In the genomic region with DNA sequence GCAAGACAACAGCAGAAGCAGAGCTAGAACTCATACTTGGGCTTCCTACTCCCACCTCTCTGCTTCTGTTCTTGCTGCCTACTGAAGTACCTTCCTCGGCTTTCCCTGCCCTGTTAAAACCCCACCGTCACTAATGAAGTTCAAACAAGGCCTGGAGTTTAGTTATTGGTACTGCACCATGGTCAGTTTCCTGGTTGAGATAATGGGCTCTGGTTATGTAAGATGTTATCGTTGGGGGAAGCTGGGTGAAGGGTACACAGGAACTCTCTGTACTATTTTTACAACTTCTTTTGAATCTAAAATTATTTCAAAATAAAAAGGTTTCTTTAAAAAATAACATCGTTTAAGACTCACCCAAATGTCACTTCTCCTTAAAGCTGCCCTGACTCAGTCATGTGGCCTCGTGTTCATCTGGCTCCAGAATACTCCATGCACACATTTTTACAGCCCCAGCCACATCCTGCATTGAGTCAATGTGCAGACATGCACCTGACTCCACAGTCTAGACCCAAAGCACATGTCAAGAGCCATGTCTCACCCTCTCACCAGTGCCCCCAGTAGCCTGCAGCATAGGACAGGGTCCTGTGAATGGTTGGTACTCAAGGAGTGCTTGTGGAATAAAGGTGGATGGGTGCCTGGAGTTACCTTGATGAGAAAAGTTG, we compare ENCODE assay signal across 19 cellular contexts. TPM values are rescaled to one million over a fixed set of nuclear protein-coding genes. Genes with fewer than 3 reads are reported as not detected.
A peak's percentile ranks its signal among the peaks of the same experiment; 100 is the strongest.
DNase-seq lines count a peak whose midpoint lies in the region; ATAC-seq and TF ChIP-seq lines count a peak whose summit lies in the region.
"Had no signal": no experiment of that assay in that cellular context is flagged by ENCODE, and none has a peak within 500 bp of the region (broad histone marks: within the 10 kb centered on the region; RNA-seq: fewer than 3 reads in every experiment).

No MANE protein-coding gene starts in this region.

- H2AK5ac ChIP-seq in IMR-90 (ENCODE audit: low read depth, low read length) = no peak overlapping the region

- no peak overlapping the region for H3K4ac ChIP-seq in IMR-90 (ENCODE audit: low read depth, low read length)

- no peak overlapping the region for H2BK120ac ChIP-seq in IMR-90 (ENCODE audit: low read depth, low read length)

- H3K14ac ChIP-seq in IMR-90 (replicated peaks; ENCODE audit: low read depth, low read length) = no peak overlapping the region

- BruUV-seq in IMR-90 (replicated peaks; lab: Mats Ljungman, UMichigan) = no TSS peak

- in situ Hi-C loops in IMR-90 (cut with MboI; ENCODE audit: low sequenced_read_pairs) = no loop called here

- no peaks in the 10 kb centered on the region for H3K79me1 ChIP-seq in IMR-90 (ENCODE audit: low read depth in 1 of 2, low read length in 2 of 2)

- no peak for TF ChIP-seq CTCF in activated CD8-positive, alpha-beta T cell treated with anti-CD3 and anti-CD28 coated beads for 36 hours (IDR thresholded peaks at IDR 0.05)
- no peak for TF ChIP-seq CTCF in IMR-90 (conservative IDR thresholded peaks at IDR 0.05; ENCODE audit: low read depth, low read length)

- dilution Hi-C loops in IMR-90 (cut with HindIII; ENCODE audit: low sequenced_read_pairs, unreplicated experiment) = no loop called here

- intact Hi-C loops in activated CD8-positive, alpha-beta T cell treated with anti-CD3 and anti-CD28 coated beads for 36 hours (cut with micrococcal nuclease) = no loop called here
- intact Hi-C loops in IMR-90 (cut with micrococcal nuclease) = no loop called here

- H3K9me3 ChIP-seq in IMR-90 (ENCODE audit: control insufficient read depth, insufficient read depth, low read length) (peaks cover 5% of the 10 kb centered on the region; the same call in 1 of the 2 replicates), T-helper 17 cell (ENCODE audit: control insufficient read depth, low read length, poor library complexity, severe bottlenecking) (no peaks in the 10 kb centered on the region)

- no peak overlapping the region for H3K23ac ChIP-seq in IMR-90 (ENCODE audit: low read depth, low read length)

- H3K36me3 Mint-ChIP-seq in activated CD8-positive, alpha-beta T cell treated with anti-CD3 and anti-CD28 coated beads, Interleukin-2, amount 10 ng/mL, durations not matched to agents 7 days and 5 days (ENCODE audit: low read depth) = no peaks in the 10 kb centered on the region
- no peaks in the 10 kb centered on the region for H3K36me3 Mint-ChIP-seq in activated CD8-positive, alpha-beta T cell treated with anti-CD3 and anti-CD28 coated beads for 36 hours (ENCODE audit: low read depth)
- peaks cover 0 to 3% of the 10 kb centered on the region in 2 donors for H3K36me3 Mint-ChIP-seq in stimulated activated naive B cell treated with anti-CD40 and anti-IgM and Interleukin-4, amounts not matched to agents 10 μg/mL and 1 μg/mL and 100 μg/mL, for 72 hours
- H3K36me3 Mint-ChIP-seq in T-helper 17 cell (ENCODE audit: low read depth) = no peaks in the 10 kb centered on the region
- H3K36me3 Mint-ChIP-seq: CD4-positive, CD25-positive, alpha-beta regulatory T cell had no signal

- peaks cover 24% of the 10 kb centered on the region for H3K4me1 Mint-ChIP-seq in activated CD8-positive, alpha-beta T cell treated with anti-CD3 and anti-CD28 coated beads, Interleukin-2, amount 10 ng/mL, durations not matched to agents 7 days and 5 days (ENCODE audit: low read depth)
- H3K4me1 Mint-ChIP-seq in activated CD8-positive, alpha-beta T cell treated with anti-CD3 and anti-CD28 coated beads for 36 hours (ENCODE audit: low read depth) = no peaks in the 10 kb centered on the region
- peaks cover 1 to 7% of the 10 kb centered on the region in 2 donors for H3K4me1 Mint-ChIP-seq in stimulated activated naive B cell treated with anti-CD40 and anti-IgM and Interleukin-4, amounts not matched to agents 10 μg/mL and 1 μg/mL and 100 μg/mL, for 72 hours
- H3K4me1 Mint-ChIP-seq in T-helper 17 cell = no peaks in the 10 kb centered on the region
- H3K4me1 Mint-ChIP-seq: CD4-positive, CD25-positive, alpha-beta regulatory T cell had no signal

- peak overlapping the region; percentile 47 for H2AK9ac ChIP-seq in IMR-90 (replicated peaks; ENCODE audit: low read depth, low read length, poor library complexity)

- H3K56ac ChIP-seq in IMR-90 (ENCODE audit: extremely low read depth, insufficient read depth, low read length) = no peak overlapping the region

- H2BK5ac ChIP-seq in IMR-90 (ENCODE audit: low read depth, low read length, poor library complexity, severe bottlenecking) = no peak overlapping the region

- no peak overlapping the region for H2BK20ac ChIP-seq in IMR-90 (ENCODE audit: low read depth, low read length)

- no peaks in the 10 kb centered on the region; the same call in 1 of the 2 replicates for H3K9me1 ChIP-seq in IMR-90 (ENCODE audit: insufficient read depth, low read length)

- H4K5ac ChIP-seq in IMR-90 (ENCODE audit: low read depth, low read length) = no peak overlapping the region

- DNase-seq in activated CD8-positive, alpha-beta T cell treated with anti-CD3 and anti-CD28 coated beads, Interleukin-2, amount 10 ng/mL, durations not matched to agents 7 days and 5 days = peak; percentile 33
- no peak for DNase-seq in activated CD8-positive, alpha-beta T cell treated with anti-CD3 and anti-CD28 coated beads for 36 hours
- DNase-seq in IMR-90 (no peak), RPMI7951 (ENCODE audit: low read depth) (peak; percentile 55), T-helper 17 cell (no peak), T-helper 1 cell (no peak)
- no peak for DNase-seq in stimulated activated naive B cell treated with anti-CD40 and anti-IgM and Interleukin-4, amounts not matched to agents 10 μg/mL and 1 μg/mL and 100 μg/mL, for 72 hours
- DNase-seq: 8988T, COR-L47, HFFc6, Kasumi-1, NCI-H1105 treated with DMSO at 0.1 percent for 48 hours, NCI-H187, NCI-H226, NCI-H524 had no signal

- no peak overlapping the region for H3K4me3 Mint-ChIP-seq in activated CD8-positive, alpha-beta T cell treated with anti-CD3 and anti-CD28 coated beads, Interleukin-2, amount 10 ng/mL, durations not matched to agents 7 days and 5 days
- no peak overlapping the region for H3K4me3 Mint-ChIP-seq in activated CD8-positive, alpha-beta T cell treated with anti-CD3 and anti-CD28 coated beads for 36 hours
- no peak overlapping the region for H3K4me3 Mint-ChIP-seq in stimulated activated naive B cell treated with anti-CD40 and anti-IgM and Interleukin-4, amounts not matched to agents 10 μg/mL and 1 μg/mL and 100 μg/mL, for 72 hours
- no peak overlapping the region for H3K4me3 Mint-ChIP-seq in T-helper 17 cell
- H3K4me3 Mint-ChIP-seq: CD4-positive, CD25-positive, alpha-beta regulatory T cell; HFFc6 had no signal

- H3K27ac Mint-ChIP-seq in activated CD8-positive, alpha-beta T cell treated with anti-CD3 and anti-CD28 coated beads, Interleukin-2, amount 10 ng/mL, durations not matched to agents 7 days and 5 days = no peak overlapping the region
- H3K27ac Mint-ChIP-seq in activated CD8-positive, alpha-beta T cell treated with anti-CD3 and anti-CD28 coated beads for 36 hours = no peak overlapping the region
- no peak overlapping the region for H3K27ac Mint-ChIP-seq in stimulated activated naive B cell treated with anti-CD40 and anti-IgM and Interleukin-4, amounts not matched to agents 10 μg/mL and 1 μg/mL and 100 μg/mL, for 72 hours
- H3K27ac Mint-ChIP-seq in T-helper 17 cell = no peak overlapping the region
- H3K27ac Mint-ChIP-seq: CD4-positive, CD25-positive, alpha-beta regulatory T cell; HFFc6 had no signal

- CTCF ChIA-PET in activated CD8-positive, alpha-beta T cell treated with anti-CD3 and anti-CD28 coated beads, Interleukin-2, amount 10 ng/mL, durations not matched to agents 7 days and 5 days (lab: Charles Lee) = interaction anchor here (0.8 kb wide), 1 partner anchor 614 kb away, joined by 4 read pairs; no protein-coding TSS in a partner anchor
- CTCF ChIA-PET in activated CD8-positive, alpha-beta T cell treated with anti-CD3 and anti-CD28 coated beads for 36 hours (lab: Charles Lee) = interaction anchor here (1.8 kb wide), 1 partner anchor 64 kb away, joined by 4 read pairs; no protein-coding TSS in a partner anchor
- CTCF ChIA-PET in IMR-90 (lab: Yijun Ruan, JAX) = no interaction called here

- POLR2A ChIA-PET in activated CD8-positive, alpha-beta T cell treated with anti-CD3 and anti-CD28 coated beads, Interleukin-2, amount 10 ng/mL, durations not matched to agents 7 days and 5 days (lab: Charles Lee) = no interaction called here
- POLR2A ChIA-PET in activated CD8-positive, alpha-beta T cell treated with anti-CD3 and anti-CD28 coated beads for 36 hours (lab: Charles Lee) = no interaction called here
- POLR2A ChIA-PET in IMR-90 (lab: Charles Lee; ENCODE audit: unreplicated experiment) = no interaction called here

- no peak overlapping the region for H3K27ac ChIP-seq in IMR-90 (ENCODE audit: insufficient read depth, low read length)

- H3K9me3 Mint-ChIP-seq in activated CD8-positive, alpha-beta T cell treated with anti-CD3 and anti-CD28 coated beads, Interleukin-2, amount 10 ng/mL, durations not matched to agents 7 days and 5 days (ENCODE audit: insufficient read depth) = no peaks in the 10 kb centered on the region
- H3K9me3 Mint-ChIP-seq in activated CD8-positive, alpha-beta T cell treated with anti-CD3 and anti-CD28 coated beads for 36 hours = no peaks in the 10 kb centered on the region
- peaks cover 0 to 1% of the 10 kb centered on the region in 2 donors for H3K9me3 Mint-ChIP-seq in stimulated activated naive B cell treated with anti-CD40 and anti-IgM and Interleukin-4, amounts not matched to agents 10 μg/mL and 1 μg/mL and 100 μg/mL, for 72 hours
- H3K9me3 Mint-ChIP-seq: CD4-positive, CD25-positive, alpha-beta regulatory T cell had no signal

- no peaks in the 10 kb centered on the region for H3K27me3 Mint-ChIP-seq in activated CD8-positive, alpha-beta T cell treated with anti-CD3 and anti-CD28 coated beads, Interleukin-2, amount 10 ng/mL, durations not matched to agents 7 days and 5 days (ENCODE audit: low read depth)
- no peaks in the 10 kb centered on the region for H3K27me3 Mint-ChIP-seq in activated CD8-positive, alpha-beta T cell treated with anti-CD3 and anti-CD28 coated beads for 36 hours
- no peaks in the 10 kb centered on the region for H3K27me3 Mint-ChIP-seq in stimulated activated naive B cell treated with anti-CD40 and anti-IgM and Interleukin-4, amounts not matched to agents 10 μg/mL and 1 μg/mL and 100 μg/mL, for 72 hours
- peaks cover 5% of the 10 kb centered on the region for H3K27me3 Mint-ChIP-seq in T-helper 17 cell
- H3K27me3 Mint-ChIP-seq: CD4-positive, CD25-positive, alpha-beta regulatory T cell had no signal

- no peak overlapping the region for H2BK15ac ChIP-seq in IMR-90 (ENCODE audit: low read depth, low read length)

- ATAC-seq in activated CD8-positive, alpha-beta T cell treated with anti-CD3 and anti-CD28 coated beads, Interleukin-2, amount 10 ng/mL, durations not matched to agents 7 days and 5 days = peak; percentile 43
- ATAC-seq in activated CD8-positive, alpha-beta T cell treated with anti-CD3 and anti-CD28 coated beads for 36 hours = no peak
- no peak for ATAC-seq in IMR-90 (ENCODE audit: low read depth)
- peak; percentile 28 to 37 for ATAC-seq in stimulated activated naive B cell treated with anti-CD40 and anti-IgM and Interleukin-4, amounts not matched to agents 10 μg/mL and 1 μg/mL and 100 μg/mL, for 72 hours (replicated peaks)
- no peak for ATAC-seq in HG02759 (IDR thresholded peaks at IDR 0.05; ENCODE audit: unreplicated experiment)
- no peak for ATAC-seq in T-helper 17 cell
- ATAC-seq: Panc1, Right ventricle myocardium inferior had no signal

- 100% methylated on average over 1 of the region's 5 CpGs; no CpG with 5 or more reads in 1 of the 2 experiments for WGBS in IMR-90 (ENCODE audit: extremely low coverage in 2 of 2, insufficient read length in 1 of 2), 2 experiments

- H2AFZ ChIP-seq in IMR-90 (replicated peaks; ENCODE audit: low read length, poor library complexity) = no peak overlapping the region

- no peak overlapping the region for H3K4me2 ChIP-seq in IMR-90 (ENCODE audit: low read depth, low read length)

- TF ChIP-seq POLR2A in IMR-90 (IDR thresholded peaks at IDR 0.05; ENCODE audit: low read depth, low read length) = no peak

- no peak overlapping the region for H4K91ac ChIP-seq in IMR-90 (ENCODE audit: insufficient read depth, low read depth, low read length)

- H3K9ac ChIP-seq in IMR-90 (ENCODE audit: low read depth, low read length) = no peak overlapping the region

- no peak for TF ChIP-seq RAD21 in IMR-90 (IDR thresholded peaks at IDR 0.05; ENCODE audit: low read length)

- no peaks in the 10 kb centered on the region for H3K27me3 ChIP-seq in IMR-90 (ENCODE audit: control insufficient read depth, insufficient read depth, low read length)

- H4K8ac ChIP-seq in IMR-90 (ENCODE audit: low read depth in 2 of 2, low read length in 2 of 2) = no peak overlapping the region

- H3K4me1 ChIP-seq in IMR-90 (ENCODE audit: control insufficient read depth, insufficient read depth, low read length) = peaks cover 1% of the 10 kb centered on the region; the same call in 1 of the 2 replicates

- no peak overlapping the region for H3K18ac ChIP-seq in IMR-90 (ENCODE audit: low read depth, low read length)

- H4K20me1 ChIP-seq in IMR-90 (ENCODE audit: insufficient read depth, low read length) = no peaks in the 10 kb centered on the region

- peaks cover 4% of the 10 kb centered on the region for H3K36me3 ChIP-seq in IMR-90 (ENCODE audit: control insufficient read depth, insufficient read depth, low read length)

- H3K4me3 ChIP-seq in IMR-90 (ENCODE audit: insufficient read depth, low read depth, low read length) = no peak overlapping the region

RNA-seq across cellular contexts. Expression of a gene that starts 36.9 kb away (rescaled TPM):
- under 1 TPM in 1 of 2 experiments, not detected in 1; 0.23 TPM for total RNA-seq in activated CD8-positive, alpha-beta T cell treated with anti-CD3 and anti-CD28 coated beads, Interleukin-2, amount 10 ng/mL, durations not matched to agents 7 days and 5 days
- under 1 TPM; 0.22 to 0.27 TPM for total RNA-seq in activated CD8-positive, alpha-beta T cell treated with anti-CD3 and anti-CD28 coated beads for 36 hours
- total RNA-seq in IMR-90 (2012; rRNA removed) (0.18 and 0.28 TPM in 2 replicates), T-helper 17 cell (under 1 TPM; 0.35 to 0.83 TPM)
- polyA plus RNA-seq in IMR-90 (2012; rRNA removed) = 0.39 and 0.55 TPM in 2 replicates
- polyA plus RNA-seq in IMR-90 (2012; cell fraction: cytosol; rRNA removed) = 0.18 and 0.30 TPM in 2 replicates
- 0.87 and 1.2 TPM in 2 replicates for polyA plus RNA-seq in IMR-90 (2012; cell fraction: nucleus; rRNA removed; ENCODE audit: low replicate concordance)
- total RNA-seq in RPMI7951 (2014; rRNA removed; shearing (Covaris generic)) = 68.7 and 70.4 TPM in 2 replicates
- polyA plus RNA-seq: CD4-positive, CD25-positive, alpha-beta regulatory T cell had no signal

Comparison
In these comparisons a context has a peak if more than half of its experiments do, and no peak if none do; other contexts are left out.
1. ATAC-seq: peak in activated CD8-positive, alpha-beta T cell treated with anti-CD3 and anti-CD28 coated beads, Interleukin-2, amount 10 ng/mL, durations not matched to agents 7 days and 5 days (single experiment) and stimulated activated naive B cell treated with anti-CD40 and anti-IgM and Interleukin-4, amounts not matched to agents 10 μg/mL and 1 μg/mL and 100 μg/mL, for 72 hours (2 of 2); none in activated CD8-positive, alpha-beta T cell treated with anti-CD3 and anti-CD28 coated beads for 36 hours (single experiment), IMR-90 (single experiment), HG02759 (single experiment) and T-helper 17 cell (single experiment).
2. DNase-seq: peak in activated CD8-positive, alpha-beta T cell treated with anti-CD3 and anti-CD28 coated beads, Interleukin-2, amount 10 ng/mL, durations not matched to agents 7 days and 5 days (single experiment) and RPMI7951 (single experiment); none in activated CD8-positive, alpha-beta T cell treated with anti-CD3 and anti-CD28 coated beads for 36 hours (single experiment), IMR-90 (single experiment), stimulated activated naive B cell treated with anti-CD40 and anti-IgM and Interleukin-4, amounts not matched to agents 10 μg/mL and 1 μg/mL and 100 μg/mL, for 72 hours (single experiment), T-helper 17 cell (0 of 3) and T-helper 1 cell (0 of 5).
3. RNA of a gene that starts 36.9 kb away (total RNA-seq): 68.7 to 70.4 TPM in RPMI7951; 0.35 to 0.83 TPM in T-helper 17 cell, 0.22 to 0.27 TPM in activated CD8-positive, alpha-beta T cell treated with anti-CD3 and anti-CD28 coated beads for 36 hours, 0.23 TPM in activated CD8-positive, alpha-beta T cell treated with anti-CD3 and anti-CD28 coated beads, Interleukin-2, amount 10 ng/mL, durations not matched to agents 7 days and 5 days and 0.18 to 0.28 TPM in IMR-90; every median in the first group is over 10 times any median in the second.